17 cellular contexts compared by ENCODE assay signal in genomic region chr6:52564856-52565255, GRCh38. TPM values are rescaled to one million over a fixed set of nuclear protein-coding genes. Genes with fewer than 3 reads are reported as not detected.
DNase-seq lines count a peak whose midpoint lies in the region; ATAC-seq, FAIRE-seq and TF ChIP-seq lines count a peak whose summit lies in the region.
"Had no signal": no experiment of that assay in that cellular context is flagged by ENCODE, and none has a peak within 500 bp of the region (broad histone marks: within the 10 kb centered on the region; RNA-seq: fewer than 3 reads in every experiment).

No MANE protein-coding gene starts in this region.

- CTCF ChIA-PET in IMR-90 (lab: Yijun Ruan, JAX) (no interaction called here), HepG2 (lab: Yijun Ruan, JAX; ENCODE audit: low intra/inter-chr PET ratio, low total read pairs) (no interaction called here)

- no peaks in the 10 kb centered on the region for H3K9me3 ChIP-seq in IMR-90 (ENCODE audit: control insufficient read depth, insufficient read depth, low read length)
- H3K9me3 ChIP-seq in HepG2 (ENCODE audit: low read length), result no peaks in the 10 kb centered on the region
- H3K9me3 ChIP-seq in skeletal muscle satellite cell (replicated peaks; ENCODE audit: low read length), result no peaks in the 10 kb centered on the region
- H3K9me3 ChIP-seq: BE2C, SJCRH30 had no signal

- H3K79me1 ChIP-seq in IMR-90 (ENCODE audit: low read depth in 1 of 2, low read length in 2 of 2), result peaks cover 6 to 69% of the 10 kb centered on the region in 2 experiments; a peak in 3 of 4 replicates

- peak overlapping the region; percentile 47; the same call in 1 of the 2 replicates for H3K18ac ChIP-seq in IMR-90 (ENCODE audit: low read depth, low read length)

- H2AK9ac ChIP-seq in IMR-90 (replicated peaks; ENCODE audit: low read depth, low read length, poor library complexity), result no peak overlapping the region

- no peak overlapping the region for H3K9ac ChIP-seq in IMR-90 (ENCODE audit: low read depth, low read length)
- no peak overlapping the region for H3K9ac ChIP-seq in HepG2 (ENCODE audit: insufficient read depth, low read depth, low read length)
- H3K9ac ChIP-seq in skeletal muscle satellite cell (ENCODE audit: low read depth, low read length), result peak overlapping the region; percentile 36

- H3K79me2 ChIP-seq in HepG2 (ENCODE audit: insufficient read depth, low read length), result peaks cover 96% of the 10 kb centered on the region

- H3K4ac ChIP-seq in IMR-90 (ENCODE audit: low read depth, low read length), result peak overlapping the region; percentile 37

- peaks cover 72% of the 10 kb centered on the region for H4K20me1 ChIP-seq in IMR-90 (ENCODE audit: insufficient read depth, low read length)
- H4K20me1 ChIP-seq in HepG2 (ENCODE audit: insufficient read depth, low read length), result peaks cover 64% of the 10 kb centered on the region

- no peak overlapping the region for H2BK120ac ChIP-seq in IMR-90 (ENCODE audit: low read depth, low read length)

- H3K27ac Mint-ChIP-seq in activated T-helper 17 cell treated with anti-CD3 and anti-CD28 coated beads, Interleukin-2, amount 50 U/mL, for 72 hours, result peak overlapping the region; percentile 14

- H3K36me3 Mint-ChIP-seq in activated T-helper 17 cell treated with anti-CD3 and anti-CD28 coated beads, Interleukin-2, amount 50 U/mL, for 72 hours (ENCODE audit: low read depth), result no peaks in the 10 kb centered on the region

- H3K4me2 ChIP-seq in IMR-90 (ENCODE audit: low read depth, low read length) (no peak overlapping the region), HepG2 (ENCODE audit: low read depth, low read length) (0 out of 2 replicates have a peak overlapping the region, but pooled peaks have one; percentile 8), skeletal muscle satellite cell (ENCODE audit: low read length) (peak overlapping the region; percentile 29)

- no peak overlapping the region for H2BK20ac ChIP-seq in IMR-90 (ENCODE audit: low read depth, low read length)

- ATAC-seq in IMR-90 (ENCODE audit: low read depth) (no peak), HepG2 (peak; percentile 62), GM18498 (IDR thresholded peaks at IDR 0.05; ENCODE audit: unreplicated experiment) (no peak), GM19455 (IDR thresholded peaks at IDR 0.05; ENCODE audit: unreplicated experiment) (no peak)
- ATAC-seq in activated T-helper 17 cell treated with anti-CD3 and anti-CD28 coated beads, Interleukin-2, amount 50 U/mL, for 72 hours (replicated peaks), result no peak

- H2BK15ac ChIP-seq in IMR-90 (ENCODE audit: low read depth, low read length), result 0 out of 3 replicates have a peak overlapping the region, but pooled peaks have one; percentile 11

- H3K4me3 Mint-ChIP-seq in activated T-helper 17 cell treated with anti-CD3 and anti-CD28 coated beads, Interleukin-2, amount 50 U/mL, for 72 hours, result no peak overlapping the region
- H3K4me3 Mint-ChIP-seq: CD8-positive, alpha-beta memory T cell had no signal

- no peak overlapping the region for H3K27ac ChIP-seq in IMR-90 (ENCODE audit: insufficient read depth, low read length)
- peak overlapping the region; percentile 9 for H3K27ac ChIP-seq in HepG2 (ENCODE audit: extremely low read length, insufficient read depth, low read length)
- H3K27ac ChIP-seq: SJCRH30 had no signal

- H3K27me3 ChIP-seq in IMR-90 (ENCODE audit: control insufficient read depth, insufficient read depth, low read length), result no peaks in the 10 kb centered on the region
- no peaks in the 10 kb centered on the region for H3K27me3 ChIP-seq in HepG2 (ENCODE audit: control insufficient read depth in 1 of 2, insufficient read depth in 2 of 2, low read length in 2 of 2)
- H3K27me3 ChIP-seq in skeletal muscle satellite cell (ENCODE audit: control insufficient read depth, insufficient read depth, low read length), result no peaks in the 10 kb centered on the region
- H3K27me3 ChIP-seq: BE2C, SJCRH30 had no signal

- no peaks in the 10 kb centered on the region for H3K9me3 Mint-ChIP-seq in activated T-helper 17 cell treated with anti-CD3 and anti-CD28 coated beads, Interleukin-2, amount 50 U/mL, for 72 hours
- H3K9me3 Mint-ChIP-seq: CD8-positive, alpha-beta memory T cell had no signal

- H4K91ac ChIP-seq in IMR-90 (ENCODE audit: insufficient read depth, low read depth, low read length), result no peak overlapping the region; the same call in 1 of the 2 replicates

- no peak for FAIRE-seq in HepG2 (lab: Jason Lieb, UNC)

- in situ Hi-C loops in IMR-90 (cut with MboI; ENCODE audit: low sequenced_read_pairs) (no loop called here), HepG2 (cut with HindIII; ENCODE audit: extremely low pct_ligation_motif_present, low pct_unique_long_range_greater_than_20kb) (no loop called here)

- H3K4me1 ChIP-seq in IMR-90 (ENCODE audit: control insufficient read depth, insufficient read depth, low read length) (peaks cover 37% of the 10 kb centered on the region), HepG2 (ENCODE audit: insufficient read depth, low read length) (peaks cover 95% of the 10 kb centered on the region), skeletal muscle satellite cell (ENCODE audit: control insufficient read depth, insufficient read depth, low read length) (peaks cover 91% of the 10 kb centered on the region)

- no peak for TF ChIP-seq RAD21 in IMR-90 (IDR thresholded peaks at IDR 0.05; ENCODE audit: low read length)
- no peak for TF ChIP-seq RAD21 in HepG2 (CRISPR knock-in tag; IDR thresholded peaks at IDR 0.05)

- no peaks in the 10 kb centered on the region for H3K27me3 Mint-ChIP-seq in activated T-helper 17 cell treated with anti-CD3 and anti-CD28 coated beads, Interleukin-2, amount 50 U/mL, for 72 hours

- BruUV-seq in IMR-90 (replicated peaks; lab: Mats Ljungman, UMichigan) (no TSS peak), HepG2 (replicated peaks; lab: Mats Ljungman, UMichigan) (no TSS peak)

- DNase-seq in IMR-90, result no peak
- no peak for DNase-seq in HepG2 (ENCODE audit: low spot score)
- DNase-seq in SIG-M5 treated with dmso at 0.1 percent for 504 hours (lab: John Stamatoyannopoulos, UW; ENCODE audit: unreplicated experiment), result no peak
- no peak for DNase-seq in NOMO-1 treated with dmso at 0.1 percent for 144 hours (lab: John Stamatoyannopoulos, UW; ENCODE audit: unreplicated experiment)
- DNase-seq: BE2C; CD8-positive, alpha-beta memory T cell; Karpas-422; NCI-H1417 treated with DMSO at 0.1 percent for 48 hours; NCI-H2029; NCI-H2171 treated with DMSO at 0.1 percent for 48 hours; NCI-H774; RPMI8226; SJCRH30 had no signal

- intact Hi-C loops in IMR-90 (cut with micrococcal nuclease), result no loop called here
- intact Hi-C loops in HepG2 (cut with micrococcal nuclease; ENCODE audit: unreplicated experiment), result no loop called here

- peak overlapping the region; percentile 65 for H2AK5ac ChIP-seq in IMR-90 (ENCODE audit: low read depth, low read length)

- H3K4me3 ChIP-seq in IMR-90 (ENCODE audit: insufficient read depth, low read depth, low read length) (no peak overlapping the region), HepG2 (replicated peaks in 1 of 3; ENCODE audit: insufficient read depth in 1 of 3, low read depth in 2 of 3, low read length in 3 of 3) (no peak overlapping the region), skeletal muscle satellite cell (ENCODE audit: low read length) (no peak overlapping the region)
- H3K4me3 ChIP-seq: SJCRH30 had no signal

- H3K23ac ChIP-seq in IMR-90 (ENCODE audit: low read depth, low read length), result peak overlapping the region; percentile 50; the same call in 1 of the 2 replicates

- H3K36me3 ChIP-seq in IMR-90 (ENCODE audit: control insufficient read depth, insufficient read depth, low read length), result peaks cover 1% of the 10 kb centered on the region; the same call in 1 of the 2 replicates
- H3K36me3 ChIP-seq in HepG2 (replicated peaks in 1 of 2; ENCODE audit: control insufficient read depth in 1 of 2, insufficient read depth in 2 of 2, low read length in 2 of 2), result peaks cover 10 to 28% of the 10 kb centered on the region in 2 experiments
- peaks cover 54% of the 10 kb centered on the region for H3K36me3 ChIP-seq in skeletal muscle satellite cell (ENCODE audit: insufficient read depth, low read length)
- H3K36me3 ChIP-seq: BE2C, SJCRH30 had no signal

- dilution Hi-C loops in IMR-90 (cut with HindIII; ENCODE audit: low sequenced_read_pairs, unreplicated experiment), result no loop called here

- H4K5ac ChIP-seq in IMR-90 (ENCODE audit: low read depth, low read length), result peak overlapping the region; percentile 34; the same call in 1 of the 2 replicates

- 0 out of 2 replicates have a peak overlapping the region, but pooled peaks have one; percentile 12 for H3K14ac ChIP-seq in IMR-90 (replicated peaks; ENCODE audit: low read depth, low read length)

- peak in 1 of 2 experiments; percentile 31; a peak in 1 of 4 replicates for TF ChIP-seq EP300 in HepG2 (IDR thresholded peaks at IDR 0.05; ENCODE audit: low read depth in 2 of 2, low read length in 2 of 2)
- no peak for TF ChIP-seq EP300 in HepG2 (CRISPR knock-in tag; IDR thresholded peaks at IDR 0.05; ENCODE audit: borderline replicate concordance)

- H3K56ac ChIP-seq in IMR-90 (ENCODE audit: extremely low read depth, insufficient read depth, low read length), result no peak overlapping the region

- POLR2A ChIA-PET in IMR-90 (lab: Charles Lee; ENCODE audit: unreplicated experiment) (no interaction called here), HepG2 (lab: Yijun Ruan, JAX) (interaction anchor here (0.6 to 3.0 kb wide), 6 partner anchors 11 to 34 kb away, joined by 3 to 14 read pairs (median 3); partner anchors contain the start of gene TRAM2)

- peak overlapping the region; percentile 43 for H2BK5ac ChIP-seq in IMR-90 (ENCODE audit: low read depth, low read length, poor library complexity, severe bottlenecking)

- peaks cover 22% of the 10 kb centered on the region for H3K4me1 Mint-ChIP-seq in activated T-helper 17 cell treated with anti-CD3 and anti-CD28 coated beads, Interleukin-2, amount 50 U/mL, for 72 hours

- TF ChIP-seq POLR2A in IMR-90 (IDR thresholded peaks at IDR 0.05; ENCODE audit: low read depth, low read length) (no peak), HepG2 (IDR thresholded peaks at IDR 0.05; ENCODE audit: insufficient read depth in 1 of 2, low read depth in 2 of 2, low read length in 2 of 2) (no peak)

- peak overlapping the region; percentile 24 to 28; a peak in 3 of 4 replicates for H4K8ac ChIP-seq in IMR-90 (ENCODE audit: low read depth in 2 of 2, low read length in 2 of 2)

- TF ChIP-seq CTCF in IMR-90 (conservative IDR thresholded peaks at IDR 0.05; ENCODE audit: low read depth, low read length) (no peak), HepG2 (CRISPR knock-in tag; IDR thresholded peaks at IDR 0.05) (no peak)

- 100% methylated on average over 1 of the region's 3 CpGs; no CpG with 5 or more reads in 1 of the 2 experiments for WGBS in IMR-90 (ENCODE audit: extremely low coverage in 2 of 2, insufficient read length in 1 of 2), 2 experiments
- WGBS in HepG2 (ENCODE audit: low lambda C conversion rate), result 54% methylated on average over 3 of the region's 3 CpGs

- H2AFZ ChIP-seq in IMR-90 (replicated peaks; ENCODE audit: low read length, poor library complexity) (no peak overlapping the region), HepG2 (ENCODE audit: low read length) (no peak overlapping the region)

- peaks cover 41% of the 10 kb centered on the region for H3K9me1 ChIP-seq in IMR-90 (ENCODE audit: insufficient read depth, low read length)

RNA-seq across cellular contexts. Expression of gene TRAM2, which starts 12.0 kb away (rescaled TPM):
- total RNA-seq in IMR-90 (2012; rRNA removed) (77.2 and 81.1 TPM in 2 replicates), HepG2 (2016; rRNA removed; fragmentation: Illumina TruSeq; extraction: Trizol) (40.5 and 49.1 TPM in 2 replicates)
- polyA plus RNA-seq in IMR-90 (2012; rRNA removed) (94.2 and 95.7 TPM in 2 replicates), HepG2 (2011; rRNA removed) (68.2 and 72.5 TPM in 2 replicates)
- 51.8 and 52.7 TPM in 2 replicates for polyA plus RNA-seq in IMR-90 (2012; cell fraction: cytosol; rRNA removed)
- 86.8 and 207 TPM in 2 replicates for polyA plus RNA-seq in IMR-90 (2012; cell fraction: nucleus; rRNA removed; ENCODE audit: low replicate concordance)
- 1 to 10 TPM; 1.7 to 5.4 TPM for total RNA-seq in activated T-helper 17 cell treated with anti-CD3 and anti-CD28 coated beads, Interleukin-2, amount 50 U/mL, for 72 hours
- total RNA-seq in HepG2 (2016; cell fraction: cytosol; rRNA removed; fragmentation: Illumina TruSeq; extraction: Trizol; ENCODE audit: low read depth), result 4.0 and 4.7 TPM in 2 replicates
- 36.8 and 47.0 TPM in 2 replicates for total RNA-seq in HepG2 (2016; cell fraction: insoluble cytoplasmic fraction; rRNA removed; fragmentation: Illumina TruSeq; extraction: Trizol)
- total RNA-seq in HepG2 (2016; cell fraction: membrane; rRNA removed; fragmentation: Illumina TruSeq; extraction: Trizol), result 24.9 and 25.7 TPM in 2 replicates
- total RNA-seq in HepG2 (2016; cell fraction: nucleus; rRNA removed; fragmentation: Illumina TruSeq; extraction: Trizol), result 50.0 and 60.1 TPM in 2 replicates
- 51.1 and 62.3 TPM in 2 replicates for polyA plus RNA-seq in HepG2 (2011; cell fraction: cytosol; rRNA removed)
- 100.0 and 109 TPM in 2 replicates for polyA plus RNA-seq in HepG2 (2011; cell fraction: nucleus; rRNA removed)
- polyA plus RNA-seq in HepG2 (2012), result 42.0 and 55.5 TPM in 2 replicates
- 2.3 and 2.5 TPM in 2 replicates for polyA plus RNA-seq in HepG2 (2016; cell fraction: cytosol; fragmentation: Illumina TruSeq; extraction: Trizol; ENCODE audit: low read depth)
- polyA plus RNA-seq in HepG2 (2016; cell fraction: insoluble cytoplasmic fraction; fragmentation: Illumina TruSeq; extraction: Trizol; ENCODE audit: low read depth), result 27.8 and 31.3 TPM in 2 replicates
- polyA plus RNA-seq in HepG2 (2016; cell fraction: membrane; fragmentation: Illumina TruSeq; extraction: Trizol; ENCODE audit: low read depth), result 11.1 and 12.4 TPM in 2 replicates
- polyA plus RNA-seq in HepG2 (2016; cell fraction: nucleus; fragmentation: Illumina TruSeq; extraction: Trizol; ENCODE audit: insufficient read depth, low read depth), result 72.8 and 73.2 TPM in 2 replicates
- 21.3 and 119 TPM in 2 replicates for polyA minus RNA-seq in HepG2 (2011; rRNA and poly(A)+ RNA removed; ENCODE audit: low replicate concordance)
- polyA minus RNA-seq in HepG2 (2011; cell fraction: cytosol; rRNA and poly(A)+ RNA removed), result 67.1 and 80.2 TPM in 2 replicates
- 60.0 and 64.5 TPM in 2 replicates for polyA minus RNA-seq in HepG2 (2011; cell fraction: nucleus; rRNA and poly(A)+ RNA removed)
- 117 and 131 TPM in 2 replicates for total RNA-seq in skeletal muscle satellite cell (2012; rRNA removed)
